In genomic region chr10:84510121-84510520, GRCh38 we compare ENCODE assay signal across 15 cellular contexts.
DNase-seq lines count a peak whose midpoint lies in the region; ATAC-seq and TF ChIP-seq lines count a peak whose summit lies in the region.
"Had no signal": no experiment of that assay in that cellular context is flagged by ENCODE, and none has a peak within 500 bp of the region (broad histone marks: within the 10 kb centered on the region; RNA-seq: fewer than 3 reads in every experiment).

No MANE protein-coding gene starts in this region.

- no peak overlapping the region for H2AFZ ChIP-seq in smooth muscle cell (ENCODE audit: low read depth)

- TF ChIP-seq CTCF in astrocyte of the spinal cord (IDR thresholded peaks at IDR 0.05; ENCODE audit: low read depth, low read length) (no peak), smooth muscle cell (IDR thresholded peaks at IDR 0.05; ENCODE audit: borderline replicate concordance, insufficient read depth, poor library complexity, severe bottlenecking) (no peak)

- peaks cover 5% of the 10 kb centered on the region for H3K4me1 ChIP-seq in smooth muscle cell (ENCODE audit: low read depth)
- H3K4me1 ChIP-seq: prostate gland had no signal

- H3K27ac Mint-ChIP-seq in activated T-cell treated with anti-CD3 and anti-CD28 coated beads, Interleukin-2, amount 50 U/mL, for 72 hours, result peak overlapping the region; percentile 0
- H3K27ac Mint-ChIP-seq: T-helper 2 cell treated with Interferon-gamma antibody and Interleukin-4, amounts not matched to agents 5 μg/mL and 100 μg/mL, for 36 hours had no signal

- no peaks in the 10 kb centered on the region for H3K79me2 ChIP-seq in smooth muscle cell (ENCODE audit: low read depth)

- peak overlapping the region; percentile 68 for H3K27ac ChIP-seq in smooth muscle cell (ENCODE audit: low read depth)
- H3K27ac ChIP-seq: prostate gland, tibial nerve had no signal

- H3K27me3 Mint-ChIP-seq in activated T-cell treated with anti-CD3 and anti-CD28 coated beads, Interleukin-2, amount 50 U/mL, for 72 hours (ENCODE audit: low read depth), result no peaks in the 10 kb centered on the region
- no peaks in the 10 kb centered on the region for H3K27me3 Mint-ChIP-seq in activated T-cell treated with anti-CD3 and anti-CD28 coated beads, Interleukin-2, amount 50 U/mL, for 4 hours (ENCODE audit: low read depth)

- no peak overlapping the region for H3K9ac ChIP-seq in smooth muscle cell (ENCODE audit: low read depth)

- in situ Hi-C loops in astrocyte of the spinal cord (cut with HindIII; ENCODE audit: low sequenced_read_pairs), result no loop called here

- WGBS in smooth muscle cell (ENCODE audit: low lambda C conversion rate), result 58% methylated on average over 3 of the region's 3 CpGs

- peaks cover 3% of the 10 kb centered on the region for H4K20me1 ChIP-seq in smooth muscle cell (ENCODE audit: low read depth)

- peaks cover 4 to 5% of the 10 kb centered on the region in 2 donors for H3K36me3 Mint-ChIP-seq in activated T-cell treated with anti-CD3 and anti-CD28 coated beads, Interleukin-2, amount 50 U/mL, for 72 hours (ENCODE audit: insufficient read depth in 2 of 2)
- H3K36me3 Mint-ChIP-seq in activated T-cell treated with anti-CD3 and anti-CD28 coated beads, Interleukin-2, amount 50 U/mL, for 4 hours (ENCODE audit: insufficient read depth), result peaks cover 19% of the 10 kb centered on the region

- no peaks in the 10 kb centered on the region for H3K9me3 Mint-ChIP-seq in activated T-cell treated with anti-CD3 and anti-CD28 coated beads, Interleukin-2, amount 50 U/mL, for 72 hours
- no peaks in the 10 kb centered on the region for H3K9me3 Mint-ChIP-seq in activated T-cell treated with anti-CD3 and anti-CD28 coated beads, Interleukin-2, amount 50 U/mL, for 4 hours
- H3K9me3 Mint-ChIP-seq: T-helper 2 cell treated with Interferon-gamma antibody and Interleukin-4, amounts not matched to agents 5 μg/mL and 100 μg/mL, for 36 hours had no signal

- no peak overlapping the region for H3K4me3 Mint-ChIP-seq in activated T-cell treated with anti-CD3 and anti-CD28 coated beads, Interleukin-2, amount 50 U/mL, for 72 hours
- no peak overlapping the region for H3K4me3 Mint-ChIP-seq in activated T-cell treated with anti-CD3 and anti-CD28 coated beads, Interleukin-2, amount 50 U/mL, for 4 hours
- H3K4me3 Mint-ChIP-seq: T-helper 2 cell treated with Interferon-gamma antibody and Interleukin-4, amounts not matched to agents 5 μg/mL and 100 μg/mL, for 36 hours had no signal

- H3K4me2 ChIP-seq in smooth muscle cell, result no peak overlapping the region

- no peak for DNase-seq in activated T-cell treated with anti-CD3 and anti-CD28 coated beads, Interleukin-2, amount 50 U/mL, for 72 hours
- no peak for DNase-seq in activated T-cell treated with anti-CD3 and anti-CD28 coated beads, Interleukin-2, amount 50 U/mL, for 4 hours
- DNase-seq in astrocyte of the spinal cord (ENCODE audit: low read depth, low spot score) (peak; percentile 67), hepatic stellate cell (ENCODE audit: low spot score) (peak; percentile 12), smooth muscle cell (lab: John Stamatoyannopoulos, UW; ENCODE audit: unreplicated experiment) (no peak), GM03348 (ENCODE audit: low spot score) (no peak), NCI-H2107 treated with DMSO at 0.1 percent for 48 hours (lab: John Stamatoyannopoulos, UW; ENCODE audit: unreplicated experiment) (no peak)
- DNase-seq in central memory CD4-positive, alpha-beta T cell, result no peak
- DNase-seq: activated CD4-positive, alpha-beta T cell treated with anti-CD3 and anti-CD28 coated beads, Interleukin-2, amount 50 U/mL, for 4 hours; activated effector memory CD4-positive, alpha-beta T cell treated with Interleukin-2 at 50 U/mL for 16 hours; midbrain; NCI-H1048 had no signal

- H3F3A ChIP-seq in smooth muscle cell (ENCODE audit: low read depth), result no peaks in the 10 kb centered on the region

- H3K9me3 ChIP-seq in smooth muscle cell (replicated peaks; ENCODE audit: low read depth), result no peaks in the 10 kb centered on the region
- H3K9me3 ChIP-seq: prostate gland, tibial nerve had no signal

- H3K4me1 Mint-ChIP-seq in activated T-cell treated with anti-CD3 and anti-CD28 coated beads, Interleukin-2, amount 50 U/mL, for 72 hours (ENCODE audit: low read depth), result no peaks in the 10 kb centered on the region
- no peaks in the 10 kb centered on the region for H3K4me1 Mint-ChIP-seq in activated T-cell treated with anti-CD3 and anti-CD28 coated beads, Interleukin-2, amount 50 U/mL, for 4 hours (ENCODE audit: low read depth)

- peaks cover 6% of the 10 kb centered on the region for H3K36me3 ChIP-seq in smooth muscle cell (ENCODE audit: low read depth)
- H3K36me3 ChIP-seq: prostate gland had no signal

- no peak overlapping the region for H3K4me3 ChIP-seq in astrocyte of the spinal cord (ENCODE audit: low read depth, low read length)
- no peak overlapping the region for H3K4me3 ChIP-seq in smooth muscle cell
- H3K4me3 ChIP-seq: prostate gland, tibial nerve had no signal

- ATAC-seq in activated T-cell treated with anti-CD3 and anti-CD28 coated beads, Interleukin-2, amount 50 U/mL, for 72 hours (replicated peaks in 1 of 2), result no peak
- ATAC-seq in activated T-cell treated with anti-CD3 and anti-CD28 coated beads, Interleukin-2, amount 50 U/mL, for 4 hours, result no peak

- H3K27me3 ChIP-seq in smooth muscle cell (ENCODE audit: low read depth), result no peaks in the 10 kb centered on the region
- H3K27me3 ChIP-seq: tibial nerve had no signal

Comparison
In these comparisons a context has a peak if more than half of its experiments do, and no peak if none do; other contexts are left out.
1. DNase-seq: peak in astrocyte of the spinal cord (single experiment) and hepatic stellate cell (single experiment); none in activated T-cell treated with anti-CD3 and anti-CD28 coated beads, Interleukin-2, amount 50 U/mL, for 72 hours (0 of 2), activated T-cell treated with anti-CD3 and anti-CD28 coated beads, Interleukin-2, amount 50 U/mL, for 4 hours (single experiment), smooth muscle cell (single experiment), central memory CD4-positive, alpha-beta T cell (single experiment), GM03348 (single experiment) and NCI-H2107 treated with DMSO at 0.1 percent for 48 hours (single experiment).